In the genomic region with DNA sequence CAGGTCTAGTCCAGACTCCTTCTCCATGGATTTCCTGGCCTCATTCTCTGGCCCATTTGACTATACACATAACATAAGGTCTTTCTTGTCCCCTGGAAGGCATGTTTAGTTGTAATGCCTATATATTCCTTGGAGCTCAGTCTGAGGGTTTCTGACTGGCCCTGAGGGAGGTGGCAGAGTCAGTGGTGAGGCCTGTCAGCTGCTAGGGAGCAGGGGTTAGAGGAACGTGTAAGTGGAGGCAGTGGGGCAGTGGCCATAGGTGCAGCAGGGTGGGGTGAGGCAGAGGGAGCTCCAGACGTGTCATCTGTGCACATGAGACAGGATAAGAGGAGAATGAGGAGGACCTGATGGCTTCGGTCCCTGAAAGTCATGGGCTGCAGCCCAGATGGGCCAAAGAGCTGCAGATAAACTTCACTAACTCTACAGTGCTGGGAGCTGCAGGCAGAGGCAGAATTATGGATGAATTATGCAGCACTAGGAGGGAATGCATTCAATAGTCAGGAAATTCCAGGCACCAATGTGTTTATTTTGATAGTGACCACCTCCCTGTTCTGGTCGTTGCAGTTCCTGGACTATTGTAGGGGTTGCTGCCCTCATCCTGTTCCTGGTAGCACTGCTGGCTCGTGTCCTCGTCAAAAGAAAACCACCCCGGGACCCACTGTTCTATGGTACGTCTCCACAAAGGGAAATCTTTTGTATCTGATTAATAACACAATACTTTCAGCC, we compare ENCODE assay signal across 14 cellular contexts. TPM values are rescaled to one million over a fixed set of nuclear protein-coding genes. Genes with fewer than 3 reads are reported as not detected.
DNase-seq lines count a peak whose midpoint lies in the region; ATAC-seq and TF ChIP-seq lines count a peak whose summit lies in the region.
"Had no signal": no experiment of that assay in that cellular context is flagged by ENCODE, and none has a peak within 500 bp of the region (broad histone marks: within the 10 kb centered on the region; RNA-seq: fewer than 3 reads in every experiment).

No MANE protein-coding gene starts in this region.

- no peak overlapping the region for H2AFZ ChIP-seq in mesenchymal stem cell (ENCODE audit: low read depth, low read length)
- H2AFZ ChIP-seq: GM23248 had no signal

- no peak overlapping the region for H2BK15ac ChIP-seq in mesenchymal stem cell (ENCODE audit: low read depth, poor library complexity, severe bottlenecking)

- H3K9ac ChIP-seq in mesenchymal stem cell (ENCODE audit: low read length), result no peak overlapping the region
- H3K9ac ChIP-seq: BLaER1 treated with 17β-estradiol and CSF1 and Interleukin-3, amounts not matched to agents 10 nM and 100 nM; GM23248 had no signal

- H3K27me3 Mint-ChIP-seq in T-cell (peaks cover 32 to 35% of the 10 kb centered on the region in 2 donors), glutamatergic neuron (ENCODE audit: unreplicated experiment) (peaks cover 29% of the 10 kb centered on the region)

- H3K9me3 Mint-ChIP-seq in T-cell, result no peaks in the 10 kb centered on the region
- H3K9me3 Mint-ChIP-seq in glutamatergic neuron (ENCODE audit: unreplicated experiment), result peaks cover 7% of the 10 kb centered on the region
- H3K9me3 Mint-ChIP-seq: activated T-cell treated with anti-CD3 and anti-CD28 coated beads, Interleukin-2, amount 50 U/mL, for 4 hours had no signal

- peak; percentile 12 for TF ChIP-seq CTCF in AG09319 (IDR thresholded peaks at IDR 0.05; ENCODE audit: low read depth, low read length)
- TF ChIP-seq CTCF in glutamatergic neuron (IDR thresholded peaks at IDR 0.05; ENCODE audit: partially characterized antibody, unreplicated experiment), result no peak

- H3K4me3 ChIP-seq in MG63, result no peak overlapping the region
- H3K4me3 ChIP-seq in mesenchymal stem cell (ENCODE audit: insufficient read depth in 1 of 2, low read depth in 1 of 2, low read length in 2 of 2), result no peak overlapping the region
- H3K4me3 ChIP-seq: BLaER1 treated with 17β-estradiol and CSF1 and Interleukin-3, amounts not matched to agents 10 nM and 100 nM; GM23248 had no signal

- peak overlapping the region in 1 of 2 experiments; percentile 27 for H2BK12ac ChIP-seq in mesenchymal stem cell (ENCODE audit: low read length in 2 of 2)

- H2BK5ac ChIP-seq in mesenchymal stem cell (ENCODE audit: low read depth, low read length, poor library complexity, severe bottlenecking), result no peak overlapping the region

- peak; percentile 52 for DNase-seq in AG09319 (ENCODE audit: extremely low read depth, low read depth)
- peak; percentile 65 for DNase-seq in MG63
- DNase-seq in dermis microvascular lymphatic vessel endothelial cell (ENCODE audit: low read depth in 2 of 2), result peak; percentile 93 to 95
- peak; percentile 68 for DNase-seq in mesenchymal stem cell
- no peak for DNase-seq in T-cell
- no peak for DNase-seq in glutamatergic neuron
- DNase-seq: activated T-cell treated with anti-CD3 and anti-CD28 coated beads, Interleukin-2, amount 50 U/mL, for 4 hours; anterior cingulate cortex; GM23248; stimulated activated CD4-positive, alpha-beta T cell treated with anti-CD3 and anti-CD28 coated beads, Interleukin-4, amount 100 ng/mL, for 4 hours; stimulated activated naive B cell treated with anti-CD40 and anti-IgM and Interleukin-4, amounts not matched to agents 10 μg/mL and 1 μg/mL and 100 μg/mL, for 72 hours had no signal

- H3K27me3 ChIP-seq in MG63 (no peaks in the 10 kb centered on the region), mesenchymal stem cell (ENCODE audit: control insufficient read depth in 1 of 2, insufficient read depth in 1 of 2, low read length in 2 of 2) (peaks cover 30 to 36% of the 10 kb centered on the region in 2 experiments)

- H3K4me1 ChIP-seq in mesenchymal stem cell (ENCODE audit: control insufficient read depth, insufficient read depth, low read depth, low read length), result peaks cover 17% of the 10 kb centered on the region

- H2AK5ac ChIP-seq in mesenchymal stem cell (ENCODE audit: low read length, severe bottlenecking), result no peak overlapping the region

- H4K91ac ChIP-seq in mesenchymal stem cell (ENCODE audit: low read length), result peak overlapping the region; percentile 71

- H3K14ac ChIP-seq in mesenchymal stem cell (ENCODE audit: low read length in 2 of 2), result peak overlapping the region in 1 of 2 experiments; percentile 88

- H3K27ac Mint-ChIP-seq in T-cell (no peak overlapping the region), glutamatergic neuron (ENCODE audit: unreplicated experiment) (no peak overlapping the region)
- H3K27ac Mint-ChIP-seq: stimulated activated naive B cell treated with anti-CD40 and anti-IgM and Interleukin-4, amounts not matched to agents 10 μg/mL and 1 μg/mL and 100 μg/mL, for 72 hours had no signal

- no peaks in the 10 kb centered on the region for H3K79me1 ChIP-seq in mesenchymal stem cell (replicated peaks; ENCODE audit: low read length, poor library complexity, severe bottlenecking)

- H3K4me1 Mint-ChIP-seq in T-cell (peaks cover 9 to 16% (median 15%) of the 10 kb centered on the region in 3 donors), glutamatergic neuron (ENCODE audit: low read depth, unreplicated experiment) (peaks cover 7% of the 10 kb centered on the region)

- H4K8ac ChIP-seq in mesenchymal stem cell (ENCODE audit: low read length), result peak overlapping the region; percentile 81

- H3K36me3 ChIP-seq in MG63 (no peaks in the 10 kb centered on the region), mesenchymal stem cell (ENCODE audit: control insufficient read depth in 1 of 2, insufficient read depth in 2 of 2, low read depth in 1 of 2, low read length in 2 of 2) (peaks cover 0 to under 1% of the 10 kb centered on the region in 2 experiments)

- no peak overlapping the region for H3K4me2 ChIP-seq in mesenchymal stem cell (ENCODE audit: low read length, poor library complexity, severe bottlenecking)
- H3K4me2 ChIP-seq: BLaER1 treated with 17β-estradiol and CSF1 and Interleukin-3, amounts not matched to agents 10 nM and 100 nM had no signal

- POLR2A ChIA-PET in T-cell (lab: Charles Lee), result no interaction called here

- H3K36me3 Mint-ChIP-seq in T-cell (no peaks in the 10 kb centered on the region), glutamatergic neuron (ENCODE audit: unreplicated experiment) (peaks cover 9% of the 10 kb centered on the region)

- H3K4ac ChIP-seq in mesenchymal stem cell (ENCODE audit: low read depth in 1 of 2, low read length in 2 of 2), result peak overlapping the region in 1 of 2 experiments; percentile 39

- WGBS in mesenchymal stem cell, result 33% methylated on average over 7 of the region's 8 CpGs

- no peak overlapping the region for H2BK120ac ChIP-seq in mesenchymal stem cell (ENCODE audit: low read depth, low read length)

- ATAC-seq in T-cell (replicated peaks in 1 of 4), result no peak
- ATAC-seq in HG03571 (IDR thresholded peaks at IDR 0.05; ENCODE audit: unreplicated experiment), result no peak
- no peak for ATAC-seq in HG03139 (IDR thresholded peaks at IDR 0.05; ENCODE audit: unreplicated experiment)
- ATAC-seq: activated T-cell treated with anti-CD3 and anti-CD28 coated beads, Interleukin-2, amount 50 U/mL, for 4 hours; stimulated activated naive B cell treated with anti-CD40 and anti-IgM and Interleukin-4, amounts not matched to agents 10 μg/mL and 1 μg/mL and 100 μg/mL, for 72 hours had no signal

- H3K4me3 Mint-ChIP-seq in T-cell (no peak overlapping the region), glutamatergic neuron (ENCODE audit: unreplicated experiment) (no peak overlapping the region)
- H3K4me3 Mint-ChIP-seq: activated T-cell treated with anti-CD3 and anti-CD28 coated beads, Interleukin-2, amount 50 U/mL, for 4 hours; stimulated activated naive B cell treated with anti-CD40 and anti-IgM and Interleukin-4, amounts not matched to agents 10 μg/mL and 1 μg/mL and 100 μg/mL, for 72 hours had no signal

- CTCF ChIA-PET in T-cell (lab: Charles Lee), result no interaction called here

- H3K18ac ChIP-seq in mesenchymal stem cell (ENCODE audit: low read depth in 1 of 2, low read length in 2 of 2), result peak overlapping the region; percentile 40 to 70

- H3K27ac ChIP-seq in mesenchymal stem cell (ENCODE audit: low read length, poor library complexity, severe bottlenecking), result no peak overlapping the region
- H3K27ac ChIP-seq: BLaER1 treated with 17β-estradiol and CSF1 and Interleukin-3, amounts not matched to agents 10 nM and 100 nM; GM23248 had no signal

- H3K23ac ChIP-seq in mesenchymal stem cell (ENCODE audit: low read length in 2 of 2), result peak overlapping the region in 1 of 2 experiments; percentile 36

- H3K9me3 ChIP-seq in MG63, result no peaks in the 10 kb centered on the region
- no peaks in the 10 kb centered on the region for H3K9me3 ChIP-seq in mesenchymal stem cell (ENCODE audit: control insufficient read depth, low read length)
- H3K9me3 ChIP-seq: BLaER1 treated with 17β-estradiol and CSF1 and Interleukin-3, amounts not matched to agents 10 nM and 100 nM had no signal

RNA-seq across cellular contexts. Expression of gene TM6SF1, which starts 5.0 kb away (rescaled TPM):
- total RNA-seq in MG63 (2014; rRNA removed; shearing (Covaris generic); ENCODE audit: low replicate concordance), result 1.6 and 1.7 TPM in 2 replicates
- total RNA-seq in dermis microvascular lymphatic vessel endothelial cell (25.3 and 34.4 TPM in 2 replicates), T-cell (1 to 10 TPM in 2 of 5 donors, under 1 TPM in 2, not detected in 1; 0.33 to 2.1 (median 0.84) TPM), glutamatergic neuron (ENCODE audit: unreplicated experiment) (not detected)
- polyA plus RNA-seq in mesenchymal stem cell (2013, experiment 1 of 2), result 5.1 TPM
- polyA plus RNA-seq in mesenchymal stem cell (2013, experiment 2 of 2), result 5.1 TPM
- total RNA-seq: GM23248 had no signal

RNA-seq across cellular contexts. Expression of gene BTBD1, which starts 45.3 kb away (rescaled TPM):
- total RNA-seq in MG63 (2014; rRNA removed; shearing (Covaris generic); ENCODE audit: low replicate concordance), result 90.8 and 91.9 TPM in 2 replicates
- 94.2 and 100 TPM in 2 replicates for total RNA-seq in dermis microvascular lymphatic vessel endothelial cell
- 51.9 TPM for polyA plus RNA-seq in mesenchymal stem cell (2013, experiment 1 of 2)
- polyA plus RNA-seq in mesenchymal stem cell (2013, experiment 2 of 2), result 54.3 TPM
- total RNA-seq in T-cell, result 10 to 100 TPM; 34.8 to 38.4 (median 36.2) TPM
- total RNA-seq in glutamatergic neuron (ENCODE audit: unreplicated experiment), result 41.9 TPM

Comparison
In these comparisons a context has a peak if more than half of its experiments do, and no peak if none do; other contexts are left out.
1. DNase-seq: peak in AG09319 (single experiment), MG63 (single experiment), dermis microvascular lymphatic vessel endothelial cell (2 of 2) and mesenchymal stem cell (single experiment); none in T-cell (0 of 34) and glutamatergic neuron (single experiment).